30 cellular contexts compared by ENCODE assay signal in the genomic region with DNA sequence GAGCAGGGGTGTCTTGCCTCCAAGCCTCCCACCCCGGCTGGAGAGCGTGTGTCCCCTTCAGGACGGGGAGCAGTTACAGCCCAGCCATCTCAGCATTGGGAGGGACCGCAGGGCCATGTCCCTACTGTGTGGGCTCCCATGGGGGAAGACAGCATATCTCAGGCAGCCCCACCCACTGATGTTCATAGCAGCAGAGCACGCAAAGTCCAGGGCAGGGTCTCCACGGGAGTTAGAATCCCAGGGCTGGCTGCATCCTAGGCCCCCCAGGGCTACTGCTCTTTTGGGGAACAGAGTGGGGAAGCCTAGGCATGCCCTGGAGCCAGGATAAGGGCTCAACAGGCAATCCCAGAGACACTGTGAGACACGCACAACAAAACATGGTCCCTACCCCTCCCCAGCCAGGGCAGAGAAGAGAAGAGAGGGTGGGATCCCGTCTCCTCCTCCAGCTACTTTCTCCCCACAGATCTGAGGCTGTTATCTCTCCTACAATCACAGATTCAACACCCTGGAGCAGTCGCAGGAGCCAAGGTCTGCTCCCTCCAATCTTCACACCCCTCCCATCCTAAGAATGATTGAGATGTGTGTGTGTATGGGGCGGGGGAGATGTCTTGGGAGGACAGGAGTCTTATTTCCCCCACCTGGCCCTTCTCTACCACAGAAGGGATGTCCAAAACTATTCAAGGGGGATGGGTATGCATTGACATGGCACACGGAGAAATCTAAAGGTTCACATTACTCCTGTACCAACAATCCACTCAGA. TPM values are rescaled to one million over a fixed set of nuclear protein-coding genes. Genes with fewer than 3 reads are reported as not detected.
"Had no signal": no experiment of that assay in that cellular context is flagged by ENCODE, and none has a peak within 500 bp of the region (broad histone marks: within the 10 kb centered on the region; RNA-seq: fewer than 3 reads in every experiment).

No MANE protein-coding gene starts in this region.

- DNase-seq: activated CD4-positive, alpha-beta memory T cell treated with anti-CD3 and anti-CD28 coated beads, Interleukin-2, amount 10 ng/mL, durations not matched to agents 7 days and 5 days; activated CD4-positive, alpha-beta T cell treated with anti-CD3 and anti-CD28 coated beads for 48 hours; activated CD4-positive, CD25-positive, alpha-beta regulatory T cell; activated naive CD4-positive, alpha-beta T cell treated with Interleukin-2 at 50 U/mL for 16 hours; activated naive CD8-positive, alpha-beta T cell treated with anti-CD3 and anti-CD28 coated beads, Interleukin-2, amount 10 ng/mL, durations not matched to agents 7 days and 5 days; activated T-cell treated with anti-CD3 and anti-CD28 coated beads, Interleukin-2, amount 50 U/mL, for 1 hour; amygdala; central memory CD4-positive, alpha-beta T cell; colonic mucosa; endodermal cell; foreskin fibroblast; hypothalamus; kidney glomerular epithelial cell; left ventricle myocardium superior; mucosa of descending colon; naive thymus-derived CD4-positive, alpha-beta T cell; small intestine; stimulated activated CD4-positive, alpha-beta T cell treated with anti-CD3 and anti-CD28 coated beads, Interleukin-4, amount 100 ng/mL, for 1 hour; stimulated activated naive CD8-positive, alpha-beta T cell treated with anti-CD3 and anti-CD28 coated beads, Interleukin-15, amount 100 ng/mL, for 72 hours; T-cell; T-helper 9 cell; transverse colon had no signal

- H3K9me3 Mint-ChIP-seq: activated CD4-positive, alpha-beta memory T cell treated with anti-CD3 and anti-CD28 coated beads, Interleukin-2, amount 10 ng/mL, durations not matched to agents 7 days and 5 days; activated naive CD8-positive, alpha-beta T cell treated with anti-CD3 and anti-CD28 coated beads, Interleukin-2, amount 10 ng/mL, durations not matched to agents 7 days and 5 days; activated T-helper 2 cell treated with anti-CD3 and anti-CD28 coated beads, Interferon-gamma antibody, Interleukin-2, Interleukin-4, amounts not matched to agents 10 μg/mL and 5 μg/mL and 100 μg/mL, durations not matched to agents 14 hours and 24 hours and 36 hours; endodermal cell; memory B cell; stimulated activated naive CD8-positive, alpha-beta T cell treated with anti-CD3 and anti-CD28 coated beads, Interleukin-15, amount 100 ng/mL, for 72 hours; T-cell had no signal

- H3K4me3 Mint-ChIP-seq: activated CD4-positive, alpha-beta memory T cell treated with anti-CD3 and anti-CD28 coated beads, Interleukin-2, amount 10 ng/mL, durations not matched to agents 7 days and 5 days; activated naive CD8-positive, alpha-beta T cell treated with anti-CD3 and anti-CD28 coated beads, Interleukin-2, amount 10 ng/mL, durations not matched to agents 7 days and 5 days; endodermal cell; memory B cell; naive thymus-derived CD4-positive, alpha-beta T cell; stimulated activated naive CD8-positive, alpha-beta T cell treated with anti-CD3 and anti-CD28 coated beads, Interleukin-15, amount 100 ng/mL, for 72 hours; T-cell had no signal

- H3K27me3 ChIP-seq: right lobe of liver, vagina had no signal

- H3K36me3 ChIP-seq: colonic mucosa, right lobe of liver, suprapubic skin, transverse colon, vagina had no signal

- H3K4me3 ChIP-seq: colonic mucosa, mucosa of descending colon, right lobe of liver, suprapubic skin, transverse colon, vagina had no signal

- ATAC-seq: left ventricle myocardium superior; mucosa of descending colon; naive thymus-derived CD4-positive, alpha-beta T cell; right lobe of liver; stimulated activated naive CD8-positive, alpha-beta T cell treated with anti-CD3 and anti-CD28 coated beads, Interleukin-15, amount 100 ng/mL, for 72 hours; T-cell had no signal

- H3K9me3 ChIP-seq: colonic mucosa, mucosa of descending colon, right lobe of liver, suprapubic skin, transverse colon, vagina had no signal

- H3K27ac ChIP-seq: colonic mucosa, epithelial cell of prostate, right lobe of liver, suprapubic skin, transverse colon, vagina had no signal

- H3K36me3 Mint-ChIP-seq: activated naive CD8-positive, alpha-beta T cell treated with anti-CD3 and anti-CD28 coated beads, Interleukin-2, amount 10 ng/mL, durations not matched to agents 7 days and 5 days; memory B cell; naive thymus-derived CD4-positive, alpha-beta T cell; T-cell had no signal

- H3K27ac Mint-ChIP-seq: activated CD4-positive, alpha-beta memory T cell treated with anti-CD3 and anti-CD28 coated beads, Interleukin-2, amount 10 ng/mL, durations not matched to agents 7 days and 5 days; activated naive CD8-positive, alpha-beta T cell treated with anti-CD3 and anti-CD28 coated beads, Interleukin-2, amount 10 ng/mL, durations not matched to agents 7 days and 5 days; activated T-helper 2 cell treated with anti-CD3 and anti-CD28 coated beads, Interferon-gamma antibody, Interleukin-2, Interleukin-4, amounts not matched to agents 10 μg/mL and 5 μg/mL and 100 μg/mL, durations not matched to agents 14 hours and 24 hours and 36 hours; endodermal cell; memory B cell; naive thymus-derived CD4-positive, alpha-beta T cell; progenitor cell of endocrine pancreas; stimulated activated naive CD8-positive, alpha-beta T cell treated with anti-CD3 and anti-CD28 coated beads, Interleukin-15, amount 100 ng/mL, for 72 hours; T-cell had no signal

RNA-seq across cellular contexts. Expression of a gene that starts 3.4 kb away (rescaled TPM):
- total RNA-seq: activated CD4-positive, alpha-beta memory T cell treated with anti-CD3 and anti-CD28 coated beads, Interleukin-2, amount 10 ng/mL, durations not matched to agents 7 days and 5 days; activated naive CD8-positive, alpha-beta T cell treated with anti-CD3 and anti-CD28 coated beads, Interleukin-2, amount 10 ng/mL, durations not matched to agents 7 days and 5 days; activated T-helper 2 cell treated with anti-CD3 and anti-CD28 coated beads, Interferon-gamma antibody, Interleukin-2, Interleukin-4, amounts not matched to agents 10 μg/mL and 5 μg/mL and 100 μg/mL, durations not matched to agents 14 hours and 24 hours and 36 hours; naive thymus-derived CD4-positive, alpha-beta T cell; osteoblast; T-cell had no signal

RNA-seq across cellular contexts. Expression of a gene that starts 42.7 kb away (rescaled TPM):
- total RNA-seq: activated naive CD8-positive, alpha-beta T cell treated with anti-CD3 and anti-CD28 coated beads, Interleukin-2, amount 10 ng/mL, durations not matched to agents 7 days and 5 days; colonic mucosa; left ventricle myocardium superior; mucosa of descending colon; transverse colon; vagina had no signal
